ENCODE assay signal across 22 cellular contexts in genomic region chr17:82644148-82644547, GRCh38. TPM values are rescaled to one million over a fixed set of nuclear protein-coding genes. Genes with fewer than 3 reads are reported as not detected.
DNase-seq lines count a peak whose midpoint lies in the region; ATAC-seq and TF ChIP-seq lines count a peak whose summit lies in the region.
"Had no signal": no experiment of that assay in that cellular context is flagged by ENCODE, and none has a peak within 500 bp of the region (broad histone marks: within the 10 kb centered on the region; RNA-seq: fewer than 3 reads in every experiment).

No MANE protein-coding gene starts in this region.

- no peak overlapping the region for H3K4me3 Mint-ChIP-seq in natural killer cell treated with Interleukin-12 subunit alpha and Interleukin-12 subunit beta and Interleukin-15 and Interleukin-18, amount 100 ng/mL, for 72 hours
- H3K4me3 Mint-ChIP-seq in natural killer cell (no peak overlapping the region), nephron (peak overlapping the region; percentile 15 to 61 (median 35))
- H3K4me3 Mint-ChIP-seq in activated naive CD8-positive, alpha-beta T cell treated with anti-CD3 and anti-CD28 coated beads, Interleukin-2, amount 50 U/mL, for 24 hours, result no peak overlapping the region
- H3K4me3 Mint-ChIP-seq: CD8-positive, alpha-beta T cell had no signal

- TF ChIP-seq CTCF in natural killer cell (IDR thresholded peaks at IDR 0.05) (no peak), nephron (IDR thresholded peaks at IDR 0.05; ENCODE audit: unreplicated experiment in 3 of 3) (no peak)

- ATAC-seq in natural killer cell treated with Interleukin-12 subunit alpha and Interleukin-12 subunit beta and Interleukin-15 and Interleukin-18, amount 100 ng/mL, for 72 hours, result no peak
- ATAC-seq in natural killer cell, result no peak
- no peak for ATAC-seq in activated naive CD8-positive, alpha-beta T cell treated with anti-CD3 and anti-CD28 coated beads, Interleukin-2, amount 50 U/mL, for 24 hours
- ATAC-seq: CD8-positive, alpha-beta T cell had no signal

- no peaks in the 10 kb centered on the region for H3K9me3 Mint-ChIP-seq in natural killer cell treated with Interleukin-12 subunit alpha and Interleukin-12 subunit beta and Interleukin-15 and Interleukin-18, amount 100 ng/mL, for 72 hours
- H3K9me3 Mint-ChIP-seq in natural killer cell (no peaks in the 10 kb centered on the region), nephron (no peaks in the 10 kb centered on the region)
- no peaks in the 10 kb centered on the region for H3K9me3 Mint-ChIP-seq in activated naive CD8-positive, alpha-beta T cell treated with anti-CD3 and anti-CD28 coated beads, Interleukin-2, amount 50 U/mL, for 24 hours
- H3K9me3 Mint-ChIP-seq: CD8-positive, alpha-beta T cell had no signal

- no peaks in the 10 kb centered on the region for H3K27me3 ChIP-seq in endocrine pancreas (ENCODE audit: control insufficient read depth, insufficient read depth, low read length)
- H3K27me3 ChIP-seq: SJSA1 had no signal

- H3K9ac ChIP-seq in endocrine pancreas (ENCODE audit: control insufficient read depth, insufficient read depth, low read length), result peak overlapping the region; percentile 38

- H3K36me3 ChIP-seq in endocrine pancreas (ENCODE audit: control insufficient read depth, insufficient read depth, low read length), result peaks cover 6% of the 10 kb centered on the region

- no peak overlapping the region for H3K27ac Mint-ChIP-seq in natural killer cell treated with Interleukin-12 subunit alpha and Interleukin-12 subunit beta and Interleukin-15 and Interleukin-18, amount 100 ng/mL, for 72 hours
- H3K27ac Mint-ChIP-seq in natural killer cell (no peak overlapping the region), nephron (no peak overlapping the region)
- H3K27ac Mint-ChIP-seq in activated naive CD8-positive, alpha-beta T cell treated with anti-CD3 and anti-CD28 coated beads, Interleukin-2, amount 50 U/mL, for 24 hours, result no peak overlapping the region
- H3K27ac Mint-ChIP-seq: CD8-positive, alpha-beta T cell had no signal

- no peaks in the 10 kb centered on the region for H3K36me3 Mint-ChIP-seq in natural killer cell treated with Interleukin-12 subunit alpha and Interleukin-12 subunit beta and Interleukin-15 and Interleukin-18, amount 100 ng/mL, for 72 hours
- H3K36me3 Mint-ChIP-seq in natural killer cell (no peaks in the 10 kb centered on the region), nephron (ENCODE audit: low read depth) (peaks cover 50% of the 10 kb centered on the region)
- peaks cover 46% of the 10 kb centered on the region for H3K36me3 Mint-ChIP-seq in activated naive CD8-positive, alpha-beta T cell treated with anti-CD3 and anti-CD28 coated beads, Interleukin-2, amount 50 U/mL, for 24 hours (ENCODE audit: low read depth)

- no peaks in the 10 kb centered on the region for H3K27me3 Mint-ChIP-seq in natural killer cell treated with Interleukin-12 subunit alpha and Interleukin-12 subunit beta and Interleukin-15 and Interleukin-18, amount 100 ng/mL, for 72 hours
- no peaks in the 10 kb centered on the region for H3K27me3 Mint-ChIP-seq in natural killer cell (ENCODE audit: low read depth in 2 of 2)
- no peaks in the 10 kb centered on the region for H3K27me3 Mint-ChIP-seq in nephron (ENCODE audit: low read depth)
- H3K27me3 Mint-ChIP-seq in activated naive CD8-positive, alpha-beta T cell treated with anti-CD3 and anti-CD28 coated beads, Interleukin-2, amount 50 U/mL, for 24 hours, result no peaks in the 10 kb centered on the region

- H3K4me1 ChIP-seq in endocrine pancreas (ENCODE audit: control insufficient read depth, insufficient read depth, low read length), result peaks cover 4% of the 10 kb centered on the region

- intact Hi-C loops in natural killer cell (cut with micrococcal nuclease), result no loop called here

- peaks cover 23 to 44% of the 10 kb centered on the region in 2 donors for H3K4me1 Mint-ChIP-seq in natural killer cell treated with Interleukin-12 subunit alpha and Interleukin-12 subunit beta and Interleukin-15 and Interleukin-18, amount 100 ng/mL, for 72 hours (ENCODE audit: low read depth in 2 of 2)
- H3K4me1 Mint-ChIP-seq in natural killer cell, result peaks cover 26 to 46% of the 10 kb centered on the region in 2 donors
- peaks cover 13% of the 10 kb centered on the region for H3K4me1 Mint-ChIP-seq in nephron
- H3K4me1 Mint-ChIP-seq in activated naive CD8-positive, alpha-beta T cell treated with anti-CD3 and anti-CD28 coated beads, Interleukin-2, amount 50 U/mL, for 24 hours, result peaks cover 23% of the 10 kb centered on the region

- H3K9me3 ChIP-seq in endocrine pancreas (ENCODE audit: control insufficient read depth, low read length), result no peaks in the 10 kb centered on the region
- H3K9me3 ChIP-seq: Caco-2 had no signal

- DNase-seq in natural killer cell treated with Interleukin-12 subunit alpha and Interleukin-12 subunit beta and Interleukin-15 and Interleukin-18, amount 100 ng/mL, for 72 hours (ENCODE audit: low spot score), result peak; percentile 44
- no peak for DNase-seq in natural killer cell
- no peak for DNase-seq in NCI-H2171 treated with DMSO at 0.1 percent for 48 hours (lab: John Stamatoyannopoulos, UW)
- no peak for DNase-seq in T-helper 1 cell
- DNase-seq in activated naive CD8-positive, alpha-beta T cell treated with anti-CD3 and anti-CD28 coated beads, Interleukin-2, amount 50 U/mL, for 24 hours, result no peak
- DNase-seq in activated effector memory CD4-positive, alpha-beta T cell treated with anti-CD3 and anti-CD28 coated beads, Interleukin-2, amount 50 U/mL, for 16 hours, result no peak
- DNase-seq: Caco-2; CD8-positive, alpha-beta T cell; EL; GF-D8; GOT3; HCEC 1CT; NCI-H1092; NCI-H1417 treated with DMSO at 0.1 percent for 48 hours; NCI-H1694 treated with DMSO at 0.1 percent for 48 hours; NCI-H2081; NCI-H2171; NCI-H524; NCI-H774 had no signal

- no peak overlapping the region for H3K4me3 ChIP-seq in endocrine pancreas (ENCODE audit: control insufficient read depth, insufficient read depth, low read length)
- H3K4me3 ChIP-seq: SJSA1 had no signal

RNA-seq across cellular contexts. Expression of gene WDR45B, which starts 4.1 kb away (rescaled TPM):
- 10 to 100 TPM; 68.0 to 75.7 TPM for total RNA-seq in natural killer cell treated with Interleukin-12 subunit alpha and Interleukin-12 subunit beta and Interleukin-15 and Interleukin-18, amount 100 ng/mL, for 72 hours
- total RNA-seq in natural killer cell, result 100 to 1,000 TPM in 1 of 3 donors, 10 to 100 TPM in 2; 81.8 to 112 (median 94.6) TPM

RNA-seq across cellular contexts. Expression of gene RAB40B, which starts 54.4 kb away (rescaled TPM):
- 1 to 10 TPM; 1.1 to 1.2 TPM for total RNA-seq in natural killer cell treated with Interleukin-12 subunit alpha and Interleukin-12 subunit beta and Interleukin-15 and Interleukin-18, amount 100 ng/mL, for 72 hours
- total RNA-seq in natural killer cell, result 1 to 10 TPM; 3.7 to 7.3 (median 4.0) TPM

Comparison
In these comparisons a context has a peak if more than half of its experiments do, and no peak if none do; other contexts are left out.
1. H3K4me3 Mint-ChIP-seq: peak in nephron (3 of 3); none in natural killer cell treated with Interleukin-12 subunit alpha and Interleukin-12 subunit beta and Interleukin-15 and Interleukin-18, amount 100 ng/mL, for 72 hours (single experiment), natural killer cell (single experiment) and activated naive CD8-positive, alpha-beta T cell treated with anti-CD3 and anti-CD28 coated beads, Interleukin-2, amount 50 U/mL, for 24 hours (single experiment).